ENCODE assay signal across 8 cellular contexts in the genomic region with DNA sequence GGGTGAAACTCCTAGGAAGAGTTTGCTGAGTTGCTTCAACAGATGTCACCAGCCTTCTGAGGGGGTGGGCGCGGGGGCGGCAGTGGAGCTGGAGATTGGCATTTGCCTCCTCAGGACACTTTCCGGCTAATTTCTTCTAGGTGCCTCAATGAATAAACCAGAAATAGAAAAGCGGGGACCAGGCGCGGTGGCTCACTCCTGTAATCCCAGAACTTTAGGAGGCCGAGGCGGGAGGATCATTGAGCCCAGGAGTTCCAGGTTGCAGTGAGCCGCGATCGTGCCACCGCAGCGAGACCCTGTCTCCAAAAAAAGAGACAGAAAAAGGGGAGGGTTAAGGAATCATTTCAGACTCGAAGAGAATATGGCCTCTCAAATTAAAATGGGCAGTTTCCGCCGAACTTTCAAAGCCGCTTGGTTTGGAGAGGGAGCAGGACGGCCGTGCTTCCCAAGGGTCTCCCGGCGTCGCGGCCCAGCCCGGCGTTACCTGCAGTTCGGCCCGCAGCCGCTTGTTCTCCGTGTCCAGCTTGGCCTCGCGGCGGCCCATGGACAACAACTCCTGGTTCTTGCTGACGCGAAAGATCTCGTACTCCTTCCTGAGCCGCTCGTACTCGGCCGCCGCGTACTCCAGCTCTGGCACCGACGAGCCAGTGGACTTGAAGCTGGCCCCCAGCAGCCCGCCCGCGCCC. TPM values are rescaled to one million over a fixed set of nuclear protein-coding genes. Genes with fewer than 3 reads are reported as not detected.
DNase-seq lines count a peak whose midpoint lies in the region; ATAC-seq and TF ChIP-seq lines count a peak whose summit lies in the region.

No MANE protein-coding gene starts in this region.

- peak overlapping the region; percentile 91 for H3K27ac Mint-ChIP-seq in activated T-helper 1 cell treated with anti-CD3 and anti-CD28 coated beads, Interleukin-12 subunit alpha, Interleukin-12 subunit beta, Interleukin-2, Interleukin-4 antibody, amounts not matched to agents 30 ng/mL and 10 ng/mL and 1 ng/mL, durations not matched to agents 14 hours and 24 hours and 36 hours
- peak overlapping the region; percentile 96 for H3K27ac Mint-ChIP-seq in neural crest cell (ENCODE audit: unreplicated experiment)

- TF ChIP-seq CTCF in HEK293 (tag by site-specific recombination; IDR thresholded peaks at IDR 0.05) (no peak), fibroblast of villous mesenchyme (IDR thresholded peaks at IDR 0.05; ENCODE audit: insufficient read depth, low read depth, low read length) (peak; percentile 34), neural crest cell (conservative IDR thresholded peaks at IDR 0.05) (peak; percentile 57)

- intact Hi-C loops in activated T-helper 1 cell treated with anti-CD3 and anti-CD28 coated beads, Interleukin-12 subunit alpha, Interleukin-12 subunit beta, Interleukin-2, Interleukin-4 antibody, amounts not matched to agents 30 ng/mL and 10 ng/mL and 1 ng/mL, durations not matched to agents 14 hours and 24 hours and 36 hours (cut with micrococcal nuclease) = loop anchor here (1.0 to 10.0 kb wide), 12 partner anchors 61 to 1765 kb away; partner anchors contain the start of genes CDV3, CEP63, DNAJC13 and MRPL3

- no peaks in the 10 kb centered on the region for H3K9me3 Mint-ChIP-seq in activated T-helper 1 cell treated with anti-CD3 and anti-CD28 coated beads, Interleukin-12 subunit alpha, Interleukin-12 subunit beta, Interleukin-2, Interleukin-4 antibody, amounts not matched to agents 30 ng/mL and 10 ng/mL and 1 ng/mL, durations not matched to agents 14 hours and 24 hours and 36 hours
- H3K9me3 Mint-ChIP-seq in neural crest cell = no peaks in the 10 kb centered on the region

- peak overlapping the region; percentile 95 for H3K4me3 Mint-ChIP-seq in activated T-helper 1 cell treated with anti-CD3 and anti-CD28 coated beads, Interleukin-12 subunit alpha, Interleukin-12 subunit beta, Interleukin-2, Interleukin-4 antibody, amounts not matched to agents 30 ng/mL and 10 ng/mL and 1 ng/mL, durations not matched to agents 14 hours and 24 hours and 36 hours
- H3K4me3 Mint-ChIP-seq in neural crest cell = peak overlapping the region; percentile 96

- H3K4me1 Mint-ChIP-seq in activated T-helper 1 cell treated with anti-CD3 and anti-CD28 coated beads, Interleukin-12 subunit alpha, Interleukin-12 subunit beta, Interleukin-2, Interleukin-4 antibody, amounts not matched to agents 30 ng/mL and 10 ng/mL and 1 ng/mL, durations not matched to agents 14 hours and 24 hours and 36 hours (ENCODE audit: low read depth) = peaks cover 36% of the 10 kb centered on the region
- H3K4me1 Mint-ChIP-seq in neural crest cell = peaks cover 32% of the 10 kb centered on the region

- H3K4me1 ChIP-seq in HEK293 (ENCODE audit: control insufficient read depth, insufficient read depth, low read length) = peaks cover 3% of the 10 kb centered on the region; the same call in 1 of the 2 replicates

- peak overlapping the region; percentile 68 for H3K27ac ChIP-seq in HEK293 (ENCODE audit: extremely low read depth, low read depth, low read length)

- H3K9me3 ChIP-seq in HEK293 (ENCODE audit: control insufficient read depth, insufficient read depth, low read depth, low read length) = no peaks in the 10 kb centered on the region

- POLR2A ChIA-PET in HEK293 (lab: Yijun Ruan, JAX) = no interaction called here

- H3K36me3 ChIP-seq in HEK293 (ENCODE audit: control insufficient read depth in 2 of 2, insufficient read depth in 1 of 2, low read length in 2 of 2) = peaks cover 0 to 23% of the 10 kb centered on the region in 2 experiments

- CTCF ChIA-PET in HEK293 (lab: Yijun Ruan, JAX) = no interaction called here

- H3K4me3 ChIP-seq in HEK293 (ENCODE audit: low read depth, low read length) (peak overlapping the region; percentile 94), fibroblast of villous mesenchyme (ENCODE audit: low read depth, low read length) (peak overlapping the region; percentile 77)

- no peak for ATAC-seq in GM19035 (IDR thresholded peaks at IDR 0.05; ENCODE audit: unreplicated experiment)

- H3K36me3 Mint-ChIP-seq in activated T-helper 1 cell treated with anti-CD3 and anti-CD28 coated beads, Interleukin-12 subunit alpha, Interleukin-12 subunit beta, Interleukin-2, Interleukin-4 antibody, amounts not matched to agents 30 ng/mL and 10 ng/mL and 1 ng/mL, durations not matched to agents 14 hours and 24 hours and 36 hours (ENCODE audit: low read depth) = peaks cover 17% of the 10 kb centered on the region
- peaks cover 3% of the 10 kb centered on the region for H3K36me3 Mint-ChIP-seq in neural crest cell (ENCODE audit: low read depth)

- peak; percentile 9 for DNase-seq in DMS153 treated with DMSO at 0.1 percent for 48 hours (lab: John Stamatoyannopoulos, UW; ENCODE audit: unreplicated experiment)
- no peak for DNase-seq in DMS153 (lab: John Stamatoyannopoulos, UW)
- peak; percentile 73 for DNase-seq in NCI-H2227 (lab: John Stamatoyannopoulos, UW; ENCODE audit: unreplicated experiment)
- DNase-seq in activated T-helper 1 cell treated with anti-CD3 and anti-CD28 coated beads, Interleukin-12 subunit alpha, Interleukin-12 subunit beta, Interleukin-2, Interleukin-4 antibody, amounts not matched to agents 30 ng/mL and 10 ng/mL and 1 ng/mL, durations not matched to agents 14 hours and 24 hours and 36 hours (ENCODE audit: low spot score) = no peak
- peak; percentile 71 for DNase-seq in fibroblast of villous mesenchyme (ENCODE audit: low read depth)
- DNase-seq in neural crest cell (ENCODE audit: low read depth, low spot score) = no peak

- no peaks in the 10 kb centered on the region for H3K27me3 Mint-ChIP-seq in activated T-helper 1 cell treated with anti-CD3 and anti-CD28 coated beads, Interleukin-12 subunit alpha, Interleukin-12 subunit beta, Interleukin-2, Interleukin-4 antibody, amounts not matched to agents 30 ng/mL and 10 ng/mL and 1 ng/mL, durations not matched to agents 14 hours and 24 hours and 36 hours (ENCODE audit: insufficient read depth)
- H3K27me3 Mint-ChIP-seq in neural crest cell (ENCODE audit: low read depth) = no peaks in the 10 kb centered on the region

TF ChIP-seq in HEK293, 187 proteins besides CTCF, POLR2A, EP300 and RAD21 (continues in another document):
- TF ChIP-seq ZNF626 (tag by site-specific recombination; IDR thresholded peaks at IDR 0.05) = no peak
- peak; percentile 25; the same call in 1 of the 2 replicates for TF ChIP-seq ZFHX2 (tag by site-specific recombination; conservative IDR thresholded peaks at IDR 0.05)
- TF ChIP-seq ZNF513 (tag by site-specific recombination; IDR thresholded peaks at IDR 0.05) = no peak
- TF ChIP-seq REPIN1 (tag by site-specific recombination; IDR thresholded peaks at IDR 0.05; ENCODE audit: low read depth) = no peak
- TF ChIP-seq ZNF664 (tag by site-specific recombination; IDR thresholded peaks at IDR 0.05) = no peak
- TF ChIP-seq WT1 (tag by site-specific recombination; IDR thresholded peaks at IDR 0.05) = no peak
- TF ChIP-seq ZNF24 (tag by site-specific recombination; IDR thresholded peaks at IDR 0.05) = no peak
- TF ChIP-seq KLF7 (tag by site-specific recombination; IDR thresholded peaks at IDR 0.05; ENCODE audit: borderline replicate concordance) = no peak
- no peak for TF ChIP-seq ZBTB48 (tag by site-specific recombination; IDR thresholded peaks at IDR 0.05)
- no peak for TF ChIP-seq ZNF701 (tag by site-specific recombination; IDR thresholded peaks at IDR 0.05)
- no peak for TF ChIP-seq ZNF223 (tag by site-specific recombination; IDR thresholded peaks at IDR 0.05)
- no peak for TF ChIP-seq ZNF830 (tag by site-specific recombination; IDR thresholded peaks at IDR 0.05; ENCODE audit: low read depth)
- TF ChIP-seq ZNF521 (tag by site-specific recombination; IDR thresholded peaks at IDR 0.05) = no peak
- TF ChIP-seq ZNF514 (tag by site-specific recombination; IDR thresholded peaks at IDR 0.05) = no peak
- peak; percentile 79; the same call in 1 of the 2 replicates for TF ChIP-seq ZNF121 (tag by site-specific recombination; IDR thresholded peaks at IDR 0.05)

RNA-seq across cellular contexts. Expression of gene NPHP3, which starts 0.6 kb away (rescaled TPM):
- total RNA-seq in activated T-helper 1 cell treated with anti-CD3 and anti-CD28 coated beads, Interleukin-12 subunit alpha, Interleukin-12 subunit beta, Interleukin-2, Interleukin-4 antibody, amounts not matched to agents 30 ng/mL and 10 ng/mL and 1 ng/mL, durations not matched to agents 14 hours and 24 hours and 36 hours = 14.4 and 17.0 TPM in 2 replicates
- total RNA-seq in fibroblast of villous mesenchyme (36.3 and 37.0 TPM in 2 replicates), neural crest cell (18.9 and 22.6 TPM in 2 replicates)

Comparison
In these comparisons a context has a peak if more than half of its experiments do, and no peak if none do; other contexts are left out.
1. DNase-seq: peak in DMS153 treated with DMSO at 0.1 percent for 48 hours (single experiment), NCI-H2227 (single experiment) and fibroblast of villous mesenchyme (single experiment); none in DMS153 (single experiment), activated T-helper 1 cell treated with anti-CD3 and anti-CD28 coated beads, Interleukin-12 subunit alpha, Interleukin-12 subunit beta, Interleukin-2, Interleukin-4 antibody, amounts not matched to agents 30 ng/mL and 10 ng/mL and 1 ng/mL, durations not matched to agents 14 hours and 24 hours and 36 hours (single experiment) and neural crest cell (single experiment).